Comparison of ENCODE assay signal across 31 cellular contexts in the genomic region with DNA sequence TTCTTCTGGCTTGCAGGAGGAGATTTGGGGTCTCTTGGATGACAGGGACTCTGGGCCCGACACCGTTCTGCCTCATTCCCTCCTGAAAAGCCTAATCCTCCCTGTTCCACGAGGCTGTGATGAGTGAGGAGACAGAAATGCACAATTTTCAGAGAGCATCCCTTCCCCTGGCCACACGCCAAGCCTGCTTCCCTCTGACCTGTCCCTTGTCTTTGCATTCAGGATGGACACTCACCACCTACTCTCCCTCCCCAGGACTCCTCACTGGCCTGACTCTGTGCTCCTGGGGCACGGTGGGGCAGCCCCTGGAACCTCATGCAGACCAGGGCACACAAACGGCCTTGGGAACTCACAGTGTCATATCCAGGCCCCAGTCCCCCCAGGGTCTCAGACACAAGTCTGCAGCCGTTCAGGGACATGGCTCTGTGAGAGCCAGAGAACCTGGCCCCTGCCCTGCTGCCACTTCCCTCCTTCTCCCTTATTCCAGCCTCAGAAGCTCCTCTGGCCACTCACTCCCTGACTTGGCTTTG. TPM values are rescaled to one million over a fixed set of nuclear protein-coding genes. Genes with fewer than 3 reads are reported as not detected.
"Had no signal": no experiment of that assay in that cellular context is flagged by ENCODE, and none has a peak within 500 bp of the region (broad histone marks: within the 10 kb centered on the region; RNA-seq: fewer than 3 reads in every experiment).

No MANE protein-coding gene starts in this region.

- H3K4me1 Mint-ChIP-seq: activated CD4-positive, alpha-beta T cell treated with anti-CD3 and anti-CD28 coated beads, Interleukin-2, amount 10 ng/mL, durations not matched to agents 24 days and 14 days; brain had no signal

- H3K4me3 ChIP-seq: adrenal gland, MG63, SJSA1 had no signal

- H3K27me3 ChIP-seq: SJSA1 had no signal

- DNase-seq: activated CD4-positive, alpha-beta T cell treated with anti-CD3 and anti-CD28 coated beads, Interleukin-2, amount 10 ng/mL, durations not matched to agents 24 days and 14 days; activated CD4-positive, alpha-beta T cell treated with anti-CD3 and anti-CD28 coated beads, Interleukin-2, amount 50 U/mL, for 4 hours; activated CD8-positive, alpha-beta T cell treated with anti-CD3 and anti-CD28 coated beads for 36 hours; activated gamma-delta T cell; activated naive CD4-positive, alpha-beta T cell treated with Interleukin-2 at 50 U/mL for 16 hours; activated T-cell treated with anti-CD3 and anti-CD28 coated beads, Interleukin-2, amount 50 U/mL, for 24 hours; adrenal gland; central memory CD4-positive, alpha-beta T cell; Kasumi-1; MG63; NCI-H1048; NCI-H1105 treated with DMSO at 0.1 percent for 48 hours; NCI-H1436; NCI-H1694; NCI-H1930; NCI-H2081 treated with DMSO at 0.1 percent for 48 hours; NCI-H345; NCI-H524 treated with DMSO at 0.1 percent for 48 hours; RPMI8226; SHP77 treated with DMSO at 0.1 percent for 48 hours; SK-N-SH had no signal

- H3K4me3 Mint-ChIP-seq: activated CD4-positive, alpha-beta T cell treated with anti-CD3 and anti-CD28 coated beads, Interleukin-2, amount 10 ng/mL, durations not matched to agents 24 days and 14 days; activated CD8-positive, alpha-beta T cell treated with anti-CD3 and anti-CD28 coated beads for 36 hours; activated T-cell treated with anti-CD3 and anti-CD28 coated beads, Interleukin-2, amount 50 U/mL, for 24 hours; brain; T-helper 1 cell treated with Interleukin-12 subunit alpha and Interleukin-12 subunit beta and Interleukin-4 antibody, amounts not matched to agents 30 μg/mL and 1 μg/mL, for 36 hours; T-helper 2 cell treated with Interferon-gamma antibody and Interleukin-4, amounts not matched to agents 5 μg/mL and 100 μg/mL, for 36 hours had no signal

- H3K27ac Mint-ChIP-seq: activated CD4-positive, alpha-beta T cell treated with anti-CD3 and anti-CD28 coated beads, Interleukin-2, amount 10 ng/mL, durations not matched to agents 24 days and 14 days; activated CD8-positive, alpha-beta T cell treated with anti-CD3 and anti-CD28 coated beads for 36 hours; activated naive CD4-positive, alpha-beta T cell treated with anti-CD3 and anti-CD28 coated beads, Interleukin-2, amount 50 U/mL, for 72 hours; activated T-cell treated with anti-CD3 and anti-CD28 coated beads, Interleukin-2, amount 50 U/mL, for 24 hours; activated T-helper 2 cell treated with anti-CD3 and anti-CD28 coated beads, Interferon-gamma antibody, Interleukin-2, Interleukin-4, amounts not matched to agents 10 μg/mL and 5 μg/mL and 100 μg/mL, durations not matched to agents 14 hours and 24 hours and 36 hours; brain; T-helper 1 cell treated with Interleukin-12 subunit alpha and Interleukin-12 subunit beta and Interleukin-4 antibody, amounts not matched to agents 30 μg/mL and 1 μg/mL, for 36 hours; T-helper 2 cell treated with Interferon-gamma antibody and Interleukin-4, amounts not matched to agents 5 μg/mL and 100 μg/mL, for 36 hours had no signal

- H3K36me3 ChIP-seq: adrenal gland, MG63, SJSA1 had no signal

- H3K27ac ChIP-seq: adrenal gland, SJSA1 had no signal

- H3K9me3 ChIP-seq: adrenal gland, MG63, SJSA1, SK-N-SH had no signal

- ATAC-seq: activated CD8-positive, alpha-beta T cell treated with anti-CD3 and anti-CD28 coated beads for 36 hours; activated naive CD4-positive, alpha-beta T cell treated with anti-CD3 and anti-CD28 coated beads, Interleukin-2, amount 50 U/mL, for 72 hours; Panc1 had no signal

- H3K4me1 ChIP-seq: adrenal gland, SJSA1 had no signal

- H3K36me3 Mint-ChIP-seq: activated naive CD4-positive, alpha-beta T cell treated with anti-CD3 and anti-CD28 coated beads, Interleukin-2, amount 50 U/mL, for 72 hours; brain had no signal

- H3K9me3 Mint-ChIP-seq: activated CD4-positive, alpha-beta T cell treated with anti-CD3 and anti-CD28 coated beads, Interleukin-2, amount 10 ng/mL, durations not matched to agents 24 days and 14 days; activated CD8-positive, alpha-beta T cell treated with anti-CD3 and anti-CD28 coated beads for 36 hours; activated naive CD4-positive, alpha-beta T cell treated with anti-CD3 and anti-CD28 coated beads, Interleukin-2, amount 50 U/mL, for 72 hours; activated T-cell treated with anti-CD3 and anti-CD28 coated beads, Interleukin-2, amount 50 U/mL, for 24 hours; activated T-helper 2 cell treated with anti-CD3 and anti-CD28 coated beads, Interferon-gamma antibody, Interleukin-2, Interleukin-4, amounts not matched to agents 10 μg/mL and 5 μg/mL and 100 μg/mL, durations not matched to agents 14 hours and 24 hours and 36 hours; T-helper 1 cell treated with Interleukin-12 subunit alpha and Interleukin-12 subunit beta and Interleukin-4 antibody, amounts not matched to agents 30 μg/mL and 1 μg/mL, for 36 hours; T-helper 2 cell treated with Interferon-gamma antibody and Interleukin-4, amounts not matched to agents 5 μg/mL and 100 μg/mL, for 36 hours had no signal

RNA-seq across cellular contexts. Expression of a gene that starts 3.5 kb away (rescaled TPM):
- total RNA-seq: activated CD4-positive, alpha-beta T cell treated with anti-CD3 and anti-CD28 coated beads, Interleukin-2, amount 10 ng/mL, durations not matched to agents 24 days and 14 days; activated CD8-positive, alpha-beta memory T cell treated with anti-CD3 and anti-CD28 coated beads for 36 hours; activated CD8-positive, alpha-beta T cell treated with anti-CD3 and anti-CD28 coated beads for 36 hours; activated naive CD4-positive, alpha-beta T cell treated with anti-CD3 and anti-CD28 coated beads, Interleukin-2, amount 50 U/mL, for 72 hours; activated T-helper 2 cell treated with anti-CD3 and anti-CD28 coated beads, Interferon-gamma antibody, Interleukin-2, Interleukin-4, amounts not matched to agents 10 μg/mL and 5 μg/mL and 100 μg/mL, durations not matched to agents 14 hours and 24 hours and 36 hours; adrenal gland; cerebellum; NCI-H460; SJSA1 had no signal

RNA-seq across cellular contexts. Expression of a gene that starts 21.2 kb away (rescaled TPM):
- total RNA-seq: activated CD4-positive, alpha-beta T cell treated with anti-CD3 and anti-CD28 coated beads, Interleukin-2, amount 10 ng/mL, durations not matched to agents 24 days and 14 days; activated CD8-positive, alpha-beta memory T cell treated with anti-CD3 and anti-CD28 coated beads for 36 hours; activated CD8-positive, alpha-beta T cell treated with anti-CD3 and anti-CD28 coated beads for 36 hours; activated naive CD4-positive, alpha-beta T cell treated with anti-CD3 and anti-CD28 coated beads, Interleukin-2, amount 50 U/mL, for 72 hours; activated T-helper 2 cell treated with anti-CD3 and anti-CD28 coated beads, Interferon-gamma antibody, Interleukin-2, Interleukin-4, amounts not matched to agents 10 μg/mL and 5 μg/mL and 100 μg/mL, durations not matched to agents 14 hours and 24 hours and 36 hours; adrenal gland; cerebellum; NCI-H460; SJSA1 had no signal

RNA-seq across cellular contexts. Expression of a gene that starts 24.0 kb away (rescaled TPM):
- total RNA-seq: activated CD4-positive, alpha-beta T cell treated with anti-CD3 and anti-CD28 coated beads, Interleukin-2, amount 10 ng/mL, durations not matched to agents 24 days and 14 days; activated CD8-positive, alpha-beta memory T cell treated with anti-CD3 and anti-CD28 coated beads for 36 hours; activated CD8-positive, alpha-beta T cell treated with anti-CD3 and anti-CD28 coated beads for 36 hours; activated naive CD4-positive, alpha-beta T cell treated with anti-CD3 and anti-CD28 coated beads, Interleukin-2, amount 50 U/mL, for 72 hours; activated T-helper 2 cell treated with anti-CD3 and anti-CD28 coated beads, Interferon-gamma antibody, Interleukin-2, Interleukin-4, amounts not matched to agents 10 μg/mL and 5 μg/mL and 100 μg/mL, durations not matched to agents 14 hours and 24 hours and 36 hours; adrenal gland; NCI-H460; SJSA1 had no signal

RNA-seq across cellular contexts. Expression of a gene that starts 54.1 kb away (rescaled TPM):
- total RNA-seq: activated CD4-positive, alpha-beta T cell treated with anti-CD3 and anti-CD28 coated beads, Interleukin-2, amount 10 ng/mL, durations not matched to agents 24 days and 14 days; activated CD8-positive, alpha-beta memory T cell treated with anti-CD3 and anti-CD28 coated beads for 36 hours; activated CD8-positive, alpha-beta T cell treated with anti-CD3 and anti-CD28 coated beads for 36 hours; activated naive CD4-positive, alpha-beta T cell treated with anti-CD3 and anti-CD28 coated beads, Interleukin-2, amount 50 U/mL, for 72 hours; activated T-helper 2 cell treated with anti-CD3 and anti-CD28 coated beads, Interferon-gamma antibody, Interleukin-2, Interleukin-4, amounts not matched to agents 10 μg/mL and 5 μg/mL and 100 μg/mL, durations not matched to agents 14 hours and 24 hours and 36 hours; adrenal gland; cerebellum; SJSA1 had no signal
